In genomic region chr2:222651721-222652420, GRCh38 we compare ENCODE assay signal across 25 cellular contexts. TPM values are rescaled to one million over a fixed set of nuclear protein-coding genes. Genes with fewer than 3 reads are reported as not detected.
DNase-seq lines count a peak whose midpoint lies in the region; ATAC-seq, FAIRE-seq and TF ChIP-seq lines count a peak whose summit lies in the region.
"Had no signal": no experiment of that assay in that cellular context is flagged by ENCODE, and none has a peak within 500 bp of the region (broad histone marks: within the 10 kb centered on the region; RNA-seq: fewer than 3 reads in every experiment).

No MANE protein-coding gene starts in this region.

- peaks cover 1% of the 10 kb centered on the region for H3K36me3 Mint-ChIP-seq in IgD-negative memory B cell

- H3K27me3 Mint-ChIP-seq in IgD-negative memory B cell: no peaks in the 10 kb centered on the region

- H3K9me3 ChIP-seq in SK-N-SH: no peaks in the 10 kb centered on the region
- H3K9me3 ChIP-seq in small intestine (ENCODE audit: control insufficient read depth, low read depth): no peaks in the 10 kb centered on the region
- H3K9me3 ChIP-seq in Peyer's patch: no peaks in the 10 kb centered on the region
- H3K9me3 ChIP-seq: spleen had no signal

- CTCF ChIA-PET in SK-N-SH (lab: Yijun Ruan, JAX): interaction anchor here (1.0 to 1.4 kb wide), 2 partner anchors 9 to 332 kb away, joined by 3 to 4 read pairs; a partner anchor contains a TSS

- H3K27ac ChIP-seq in SK-N-SH (ENCODE audit: low read depth in 2 of 2, low read length in 1 of 2) (no peak overlapping the region; a peak in 1 of 4 replicates), small intestine (ENCODE audit: low read depth in 1 of 2, low read length in 1 of 2) (peak overlapping the region; percentile 76 to 86), Peyer's patch (peak overlapping the region in 2 of 4 donors; percentile 58 to 81)
- H3K27ac ChIP-seq: C4-2B, spleen had no signal

- no peak overlapping the region for H3K9ac ChIP-seq in SK-N-SH

- peak overlapping the region in 2 of 3 donors; percentile 10 to 75 for H3K27ac Mint-ChIP-seq in IgD-negative memory B cell
- H3K27ac Mint-ChIP-seq: GM23338, nephron progenitor cell had no signal

- TF ChIP-seq POLR2A in Peyer's patch (IDR thresholded peaks at IDR 0.05): no peak

- no peaks in the 10 kb centered on the region for H3F3A ChIP-seq in SK-N-SH (replicated peaks; ENCODE audit: insufficient read depth)

- peaks cover 78% of the 10 kb centered on the region for H3K79me2 ChIP-seq in SK-N-SH (ENCODE audit: insufficient read depth)

- peak overlapping the region in 1 of 4 donors; percentile 34 for H3K4me3 Mint-ChIP-seq in IgD-negative memory B cell
- H3K4me3 Mint-ChIP-seq: GM23338, nephron progenitor cell had no signal

- WGBS in SK-N-SH (ENCODE audit: low lambda C conversion rate): 80% methylated on average over 4 of the region's 4 CpGs
- WGBS in small intestine, 3 donors: 87 to 91% (median 89%) methylated on average over 4 of the region's 4 CpGs

- peaks cover 31 to 38% (median 36%) of the 10 kb centered on the region in 3 donors for H3K4me1 Mint-ChIP-seq in IgD-negative memory B cell

- H3K4me1 ChIP-seq in SK-N-SH (ENCODE audit: control insufficient read depth in 1 of 2, insufficient read depth in 2 of 2, low read depth in 1 of 2, low read length in 1 of 2): peaks cover 9 to 11% of the 10 kb centered on the region in 2 experiments; a peak in 2 of 4 replicates
- H3K4me1 ChIP-seq in small intestine (ENCODE audit: control insufficient read depth in 2 of 2, insufficient read depth in 1 of 2, low read depth in 1 of 2, low read length in 1 of 2): peaks cover 14 to 15% of the 10 kb centered on the region in 2 donors
- H3K4me1 ChIP-seq in Peyer's patch: peaks cover 0 to 27% (median 0%) of the 10 kb centered on the region in 4 donors

- DNase-seq in SK-N-SH: no peak
- peak; percentile 29 for DNase-seq in dedifferentiated amniotic fluid mesenchymal stem cell (ENCODE audit: extremely low spot score)
- DNase-seq in small intestine: no peak
- DNase-seq in Peyer's patch: no peak
- DNase-seq: 8988T; activated CD4-positive, alpha-beta T cell treated with anti-CD3 and anti-CD28 coated beads for 4 hours; activated CD8-positive, alpha-beta memory T cell treated with anti-CD3 and anti-CD28 coated beads, Interleukin-2, amount 50 U/mL, for 4 hours; activated naive CD4-positive, alpha-beta T cell treated with Interleukin-2 at 50 U/mL for 16 hours; DMS53; kidney glomerular epithelial cell; mesenchymal stem cell; NCI-H1105 treated with DMSO at 0.1 percent for 48 hours; NCI-H526 treated with DMSO at 0.1 percent for 48 hours; nephron progenitor cell; spleen had no signal

- H3K36me3 ChIP-seq in SK-N-SH (replicated peaks in 1 of 2; ENCODE audit: control insufficient read depth in 1 of 2, insufficient read depth in 2 of 2, low read length in 1 of 2) (peaks cover 10 to 14% of the 10 kb centered on the region in 2 experiments), small intestine (ENCODE audit: control insufficient read depth in 2 of 2, insufficient read depth in 2 of 2, low read length in 2 of 2) (peaks cover 2 to 5% of the 10 kb centered on the region in 2 donors), Peyer's patch (peaks cover 0 to 15% (median 0%) of the 10 kb centered on the region in 3 donors)

- no peaks in the 10 kb centered on the region for H4K20me1 ChIP-seq in SK-N-SH (ENCODE audit: insufficient read depth)

- no peaks in the 10 kb centered on the region for H3K9me2 ChIP-seq in SK-N-SH

- H3K27me3 ChIP-seq in SK-N-SH (ENCODE audit: insufficient read depth) (no peaks in the 10 kb centered on the region), small intestine (ENCODE audit: control insufficient read depth in 2 of 2, insufficient read depth in 2 of 2, low read length in 2 of 2) (no peaks in the 10 kb centered on the region), Peyer's patch (no peaks in the 10 kb centered on the region)
- H3K27me3 ChIP-seq: spleen had no signal

- H3K4me3 ChIP-seq in SK-N-SH (ENCODE audit: low read depth in 2 of 2, low read length in 1 of 2) (no peak overlapping the region), small intestine (ENCODE audit: low read depth in 1 of 2, low read length in 2 of 2) (no peak overlapping the region), Peyer's patch (no peak overlapping the region)
- H3K4me3 ChIP-seq: GM23338, spleen had no signal

- no peak for FAIRE-seq in small intestine (lab: Jason Lieb, UNC)
- FAIRE-seq: astrocyte had no signal

- ATAC-seq in SK-N-SH treated with all-trans-retinoic acid at 6 μM for 48 hours (no peak), GM18909 (IDR thresholded peaks at IDR 0.05; ENCODE audit: poor library complexity, unreplicated experiment) (no peak), GM21737 (IDR thresholded peaks at IDR 0.05; ENCODE audit: unreplicated experiment) (no peak)
- ATAC-seq: GM23338 had no signal

- TF ChIP-seq CTCF in SK-N-SH (IDR thresholded peaks at IDR 0.05) (no peak), Peyer's patch (IDR thresholded peaks at IDR 0.05) (no peak)

- no peak overlapping the region for H3K4me2 ChIP-seq in SK-N-SH
- H3K4me2 ChIP-seq: GM23338 had no signal

- POLR2A ChIA-PET in SK-N-SH (lab: Yijun Ruan, JAX): no interaction called here

- no peaks in the 10 kb centered on the region for H3K9me3 Mint-ChIP-seq in IgD-negative memory B cell
- H3K9me3 Mint-ChIP-seq: GM23338, nephron progenitor cell had no signal

- H2AFZ ChIP-seq in SK-N-SH (ENCODE audit: low read depth): no peak overlapping the region
- H2AFZ ChIP-seq: GM23338 had no signal

- TF ChIP-seq RAD21 in SK-N-SH (IDR thresholded peaks at IDR 0.05; ENCODE audit: low read length): no peak

- no peak for TF ChIP-seq EP300 in SK-N-SH (IDR thresholded peaks at IDR 0.05; ENCODE audit: borderline replicate concordance in 1 of 2, low read depth in 1 of 2, low read length in 1 of 2)

TF ChIP-seq in SK-N-SH, 30 proteins besides CTCF, POLR2A, EP300 and RAD21:
- TF ChIP-seq TCF12 (IDR thresholded peaks at IDR 0.05): peak; percentile 75
- no peak for TF ChIP-seq TEAD4 (IDR thresholded peaks at IDR 0.05; ENCODE audit: borderline replicate concordance, insufficient read depth)
- TF ChIP-seq ZBTB33 (IDR thresholded peaks at IDR 0.05; ENCODE audit: borderline replicate concordance, low read depth): no peak

TF ChIP-seq in SK-N-SH treated with all-trans-retinoic acid at 6 μM for 48 hours, 23 proteins besides CTCF, POLR2A, EP300 and RAD21:
- TF ChIP-seq SNAI2 (CRISPR knock-in tag; IDR thresholded peaks at IDR 0.05) (no peak), PATZ1 (CRISPR knock-in tag; IDR thresholded peaks at IDR 0.05; ENCODE audit: borderline replicate concordance) (no peak), POU6F1 (CRISPR knock-in tag; IDR thresholded peaks at IDR 0.05; ENCODE audit: borderline replicate concordance, low read depth) (no peak), ISL1 (CRISPR knock-in tag; IDR thresholded peaks at IDR 0.05) (no peak), OSR1 (CRISPR knock-in tag; IDR thresholded peaks at IDR 0.05) (no peak), GLIS3 (CRISPR knock-in tag; IDR thresholded peaks at IDR 0.05) (no peak), ZFP3 (CRISPR knock-in tag; IDR thresholded peaks at IDR 0.05) (no peak)

RNA-seq across cellular contexts. Expression of gene FARSB, which starts 4.0 kb away (rescaled TPM):
- polyA plus RNA-seq in SK-N-SH (2012; rRNA removed): 15.4 and 19.1 TPM in 2 replicates
- polyA plus RNA-seq in SK-N-SH (2012; cell fraction: cytosol; rRNA removed): 20.9 and 22.4 TPM in 2 replicates
- polyA plus RNA-seq in SK-N-SH (2012; cell fraction: nucleus; rRNA removed): 8.6 and 14.9 TPM in 2 replicates
- polyA plus RNA-seq in IgD-negative memory B cell: 20.4 TPM
- polyA plus RNA-seq in small intestine: 10 to 100 TPM in 2 of 3 donors, 1 to 10 TPM in 1; 9.2 to 31.9 (median 11.9) TPM
- total RNA-seq in Peyer's patch: 10 to 100 TPM in 3 of 4 donors, 1 to 10 TPM in 1; 8.6 to 14.9 (median 11.7) TPM

RNA-seq across cellular contexts. Expression of gene MOGAT1, which starts 19.6 kb away (rescaled TPM):
- polyA plus RNA-seq in SK-N-SH (2012; rRNA removed) (not detected in 2 replicates), IgD-negative memory B cell (not detected), small intestine (under 1 TPM in 1 of 3 donors, not detected in 2; 0.07 TPM)
- 0.03 and 0.04 TPM in 2 replicates for polyA plus RNA-seq in SK-N-SH (2012; cell fraction: cytosol; rRNA removed)
- polyA plus RNA-seq in SK-N-SH (2012; cell fraction: nucleus; rRNA removed): 0.10 TPM in 1 of 2 replicates, not detected in the other
- total RNA-seq in Peyer's patch: not detected
- total RNA-seq: astrocyte, chondrocyte, pulmonary artery endothelial cell, spleen, temporal lobe had no signal

Comparison
In these comparisons a context has a peak if more than half of its experiments do, and no peak if none do; other contexts are left out.
1. H3K27ac ChIP-seq: peak in small intestine (2 of 2); none in SK-N-SH (0 of 2).